8 cellular contexts compared by ENCODE assay signal in genomic region chr16:17467923-17468540, GRCh38. TPM values are rescaled to one million over a fixed set of nuclear protein-coding genes. Genes with fewer than 3 reads are reported as not detected.
A peak's percentile ranks its signal among the peaks of the same experiment; 100 is the strongest.
DNase-seq lines count a peak whose midpoint lies in the region; ATAC-seq, FAIRE-seq and TF ChIP-seq lines count a peak whose summit lies in the region.

No MANE protein-coding gene starts in this region.

- H3K4me3 Mint-ChIP-seq in CD4-positive, alpha-beta T cell, result peak overlapping the region; percentile 98
- peak overlapping the region; percentile 78 to 97 (median 94) for H3K4me3 Mint-ChIP-seq in IgD-negative memory B cell

- CTCF ChIA-PET in CD4-positive, alpha-beta T cell (lab: Charles Lee), result interaction anchor here (0.9 to 1.3 kb wide), 2 partner anchors 27 to 233 kb away, joined by 3 read pairs; no protein-coding TSS in a partner anchor
- CTCF ChIA-PET in SK-N-SH (lab: Yijun Ruan, JAX), result interaction anchor here (0.6 to 4.0 kb wide), 40 partner anchors 10 to 607 kb away, joined by 3 to 25 read pairs (median 4); no protein-coding TSS in a partner anchor

- peak; percentile 48 for TF ChIP-seq CTCF in CD4-positive, alpha-beta T cell (IDR thresholded peaks at IDR 0.05)
- peak; percentile 86 for TF ChIP-seq CTCF in SK-N-SH (IDR thresholded peaks at IDR 0.05)
- TF ChIP-seq CTCF in bronchial epithelial cell (IDR thresholded peaks at IDR 0.05; ENCODE audit: insufficient read depth, low read length, severe bottlenecking), result peak; percentile 10
- TF ChIP-seq CTCF in kidney (IDR thresholded peaks at IDR 0.05; ENCODE audit: borderline replicate concordance, extremely low read depth, insufficient read depth), result peak; percentile 39

- 27% methylated on average over 6 of the region's 6 CpGs for WGBS in SK-N-SH (ENCODE audit: low lambda C conversion rate)

- no peaks in the 10 kb centered on the region for H3K27me3 ChIP-seq in CD4-positive, alpha-beta T cell (ENCODE audit: control insufficient read depth, insufficient read depth, low read length)
- H3K27me3 ChIP-seq in SK-N-SH (ENCODE audit: insufficient read depth) (no peaks in the 10 kb centered on the region), bronchial epithelial cell (ENCODE audit: control insufficient read depth, insufficient read depth, low read length) (peaks cover 17% of the 10 kb centered on the region)

- H3K4me1 ChIP-seq in SK-N-SH (ENCODE audit: control insufficient read depth in 1 of 2, insufficient read depth in 2 of 2, low read depth in 1 of 2, low read length in 1 of 2), result peaks cover 11 to 35% of the 10 kb centered on the region in 2 experiments; a peak in 3 of 4 replicates
- H3K4me1 ChIP-seq in kidney (ENCODE audit: control insufficient read depth in 1 of 2, insufficient read depth in 1 of 2, low read depth in 1 of 2, low read length in 2 of 2), result peaks cover 0 to 9% of the 10 kb centered on the region in 2 donors

- TF ChIP-seq EP300 in SK-N-SH (IDR thresholded peaks at IDR 0.05; ENCODE audit: borderline replicate concordance in 1 of 2, low read depth in 1 of 2, low read length in 1 of 2), result 0 out of 4 replicates have a peak, but pooled peaks of 1 of the 2 experiments have one; percentile 22

- no peak overlapping the region for H3K27ac ChIP-seq in CD4-positive, alpha-beta T cell (ENCODE audit: low read depth, low read length)
- H3K27ac ChIP-seq in SK-N-SH (ENCODE audit: low read depth in 2 of 2, low read length in 1 of 2), result peak overlapping the region; percentile 80 to 84; a peak in 2 of 4 replicates
- no peak overlapping the region for H3K27ac ChIP-seq in kidney (ENCODE audit: low read depth in 2 of 2, low read length in 2 of 2)

- peak overlapping the region; percentile 84 to 93 for H3K4me3 ChIP-seq in SK-N-SH (ENCODE audit: low read depth in 2 of 2, low read length in 1 of 2)
- H3K4me3 ChIP-seq in bronchial epithelial cell (ENCODE audit: low read depth, low read length), result no peak overlapping the region
- no peak overlapping the region for H3K4me3 ChIP-seq in kidney (ENCODE audit: low read length in 2 of 2)

- H2AFZ ChIP-seq in SK-N-SH (ENCODE audit: low read depth), result no peak overlapping the region

- peaks cover 3 to 36% of the 10 kb centered on the region in 2 experiments for H3K36me3 ChIP-seq in SK-N-SH (replicated peaks in 1 of 2; ENCODE audit: control insufficient read depth in 1 of 2, insufficient read depth in 2 of 2, low read length in 1 of 2)
- H3K36me3 ChIP-seq in bronchial epithelial cell (ENCODE audit: control insufficient read depth, insufficient read depth, low read length), result no peaks in the 10 kb centered on the region
- no peaks in the 10 kb centered on the region for H3K36me3 ChIP-seq in kidney (ENCODE audit: control insufficient read depth in 1 of 2, insufficient read depth in 2 of 2, low read length in 2 of 2)

- ATAC-seq in CD4-positive, alpha-beta T cell (ENCODE audit: poor library complexity), result no peak
- ATAC-seq in HG03025 (IDR thresholded peaks at IDR 0.05; ENCODE audit: low FRiP score, unreplicated experiment) (no peak), GM19035 (IDR thresholded peaks at IDR 0.05; ENCODE audit: unreplicated experiment) (no peak)

- H3K9ac ChIP-seq in SK-N-SH (peak overlapping the region; percentile 85; the same call in 1 of the 2 replicates), kidney (ENCODE audit: low read length in 2 of 2) (no peak overlapping the region)

- peaks cover 70% of the 10 kb centered on the region for H4K20me1 ChIP-seq in SK-N-SH (ENCODE audit: insufficient read depth)

- peak; percentile 96 for TF ChIP-seq RAD21 in SK-N-SH (IDR thresholded peaks at IDR 0.05; ENCODE audit: low read length)

- DNase-seq in CD4-positive, alpha-beta T cell, result peak in 8 of 10 experiments; percentile 18 to 48 (median 30)
- peak; percentile 80 for DNase-seq in SK-N-SH
- DNase-seq in bronchial epithelial cell (ENCODE audit: low read depth), result no peak
- DNase-seq in kidney, result peak; percentile 73
- DNase-seq in stimulated activated CD4-positive, alpha-beta T cell treated with anti-CD3 and anti-CD28 coated beads, Interleukin-1b, Interleukin-23, amount 100 ng/mL, for 48 hours, result peak; percentile 29

- no peaks in the 10 kb centered on the region for H3K27me3 Mint-ChIP-seq in CD4-positive, alpha-beta T cell
- peaks cover 11% of the 10 kb centered on the region for H3K27me3 Mint-ChIP-seq in IgD-negative memory B cell

- H3K79me2 ChIP-seq in SK-N-SH (ENCODE audit: insufficient read depth), result peaks cover 76% of the 10 kb centered on the region

- FAIRE-seq in bronchial epithelial cell (lab: Jason Lieb, UNC) (no peak), kidney (lab: Jason Lieb, UNC) (no peak)

- peaks cover 26% of the 10 kb centered on the region for H3K36me3 Mint-ChIP-seq in CD4-positive, alpha-beta T cell (ENCODE audit: low read depth)
- no peaks in the 10 kb centered on the region for H3K36me3 Mint-ChIP-seq in IgD-negative memory B cell

- peaks cover 28% of the 10 kb centered on the region for H3F3A ChIP-seq in SK-N-SH (replicated peaks; ENCODE audit: insufficient read depth)

- H3K9me2 ChIP-seq in SK-N-SH, result no peaks in the 10 kb centered on the region

- no peaks in the 10 kb centered on the region for H3K9me3 ChIP-seq in CD4-positive, alpha-beta T cell (ENCODE audit: control insufficient read depth, low read length)
- H3K9me3 ChIP-seq in SK-N-SH (no peaks in the 10 kb centered on the region), kidney (ENCODE audit: control insufficient read depth in 1 of 2, low read length in 2 of 2) (no peaks in the 10 kb centered on the region)

- intact Hi-C loops in CD4-positive, alpha-beta T cell (cut with DNase I, micrococcal nuclease), result loop anchor here in 1 of 2 experiments (2.0 to 5.0 kb wide), 5 partner anchors 76 to 273 kb away; no protein-coding TSS in a partner anchor
- intact Hi-C loops in kidney (cut with DNase I), result no loop called here

- H3K27ac Mint-ChIP-seq in CD4-positive, alpha-beta T cell, result peak overlapping the region; percentile 85
- peak overlapping the region in 2 of 3 donors; percentile 5 to 41 for H3K27ac Mint-ChIP-seq in IgD-negative memory B cell

- POLR2A ChIA-PET in CD4-positive, alpha-beta T cell (lab: Charles Lee), result interaction anchor here (0.6 to 3.5 kb wide), 7 partner anchors 52 to 274 kb away, joined by 3 to 19 read pairs (median 4); no protein-coding TSS in a partner anchor
- POLR2A ChIA-PET in SK-N-SH (lab: Yijun Ruan, JAX), result interaction anchor here (1.6 kb wide), 1 partner anchor 13 kb away, joined by 6 read pairs; no protein-coding TSS in a partner anchor

- H3K9me3 Mint-ChIP-seq in CD4-positive, alpha-beta T cell, result no peaks in the 10 kb centered on the region
- H3K9me3 Mint-ChIP-seq in IgD-negative memory B cell, result no peaks in the 10 kb centered on the region

- peaks cover 58% of the 10 kb centered on the region for H3K4me1 Mint-ChIP-seq in CD4-positive, alpha-beta T cell (ENCODE audit: low read depth)
- peaks cover 23 to 41% (median 36%) of the 10 kb centered on the region in 3 donors for H3K4me1 Mint-ChIP-seq in IgD-negative memory B cell

- peak overlapping the region; percentile 94 for H3K4me2 ChIP-seq in SK-N-SH

TF ChIP-seq in SK-N-SH, 30 proteins besides CTCF, POLR2A, EP300 and RAD21:
- TF ChIP-seq MXI1 (IDR thresholded peaks at IDR 0.05; ENCODE audit: low read depth, low read length) (peak; percentile 64), RFX5 (IDR thresholded peaks at IDR 0.05; ENCODE audit: low read length) (peak; percentile 50; the same call in 1 of the 2 replicates), SMC3 (IDR thresholded peaks at IDR 0.05; ENCODE audit: low read depth, low read length) (peak; percentile 95), ELF1 (IDR thresholded peaks at IDR 0.05) (no peak)

RNA-seq across cellular contexts. Expression of gene XYLT1, which starts 2.7 kb away (rescaled TPM):
- total RNA-seq in CD4-positive, alpha-beta T cell, result 10 to 100 TPM; 26.0 to 27.1 TPM
- polyA plus RNA-seq in IgD-negative memory B cell (0.80 TPM), SK-N-SH (2012; rRNA removed) (16.6 and 17.6 TPM in 2 replicates), kidney (ENCODE audit: insufficient read depth, low read depth, low replicate concordance) (0.52 TPM)
- 14.3 and 18.1 TPM in 2 replicates for polyA plus RNA-seq in SK-N-SH (2012; cell fraction: cytosol; rRNA removed)
- 13.7 and 20.5 TPM in 2 replicates for polyA plus RNA-seq in SK-N-SH (2012; cell fraction: nucleus; rRNA removed)
- total RNA-seq in bronchial epithelial cell (under 0.01 and 1.2 TPM in 2 replicates), kidney (7.6 TPM)

Comparison
In these comparisons a context has a peak if more than half of its experiments do, and no peak if none do; other contexts are left out.
1. H3K27ac ChIP-seq: peak in SK-N-SH (2 of 2); none in CD4-positive, alpha-beta T cell (single experiment) and kidney (0 of 2).
2. CTCF ChIP-seq: peak in every context shown above with its lines; median percentile 86 in SK-N-SH; 48 in CD4-positive, alpha-beta T cell; 39 in kidney; 10 in bronchial epithelial cell.
3. H3K4me3 ChIP-seq: peak in SK-N-SH (2 of 2); none in bronchial epithelial cell (single experiment) and kidney (0 of 2).